ENCODE assay signal across 1 cellular context in genomic region chr6:20212392-20213111, GRCh38.
TF ChIP-seq lines count a peak whose summit lies in the region.

MBOAT1 (minus strand) TSS chr6:20212469; CDS start chr6:20212234, 235 bp downstream.

TF ChIP-seq in GM12878, 131 proteins besides CTCF, POLR2A, EP300 and RAD21 (continued from another document and continues in another):
- TF ChIP-seq RELB (IDR thresholded peaks at IDR 0.05; ENCODE audit: low read depth) (no peak), ELK1 (IDR thresholded peaks at IDR 0.05; ENCODE audit: low read depth, low read length) (no peak), JUNB (IDR thresholded peaks at IDR 0.05) (no peak), RAD51 (IDR thresholded peaks at IDR 0.05) (no peak), SUPT20H (IDR thresholded peaks at IDR 0.05; ENCODE audit: borderline replicate concordance, control insufficient read depth, low read depth, low read length) (no peak), CHD2 (IDR thresholded peaks at IDR 0.05; ENCODE audit: borderline replicate concordance, low read depth, low read length) (no peak), MYB (IDR thresholded peaks at IDR 0.05; ENCODE audit: borderline replicate concordance, low read depth, low read length) (no peak), TCF7 (IDR thresholded peaks at IDR 0.05; ENCODE audit: borderline replicate concordance) (no peak), ASH2L (IDR thresholded peaks at IDR 0.05; ENCODE audit: borderline replicate concordance, low read depth) (no peak), RFX5 (IDR thresholded peaks at IDR 0.05; ENCODE audit: low read depth, low read length) (no peak), FOXK2 (IDR thresholded peaks at IDR 0.05) (no peak), STAT1 (conservative IDR thresholded peaks at IDR 0.05) (no peak), TBL1XR1 (IDR thresholded peaks at IDR 0.05; ENCODE audit: low read depth, low read length) (no peak), SRF (IDR thresholded peaks at IDR 0.05; ENCODE audit: low read depth in 2 of 2, low read length in 2 of 2) (0 out of 4 replicates have a peak, but pooled peaks of 1 of the 2 experiments have one; percentile 9), CEBPZ (IDR thresholded peaks at IDR 0.05; ENCODE audit: low read depth, low read length) (no peak), WRNIP1 (IDR thresholded peaks at IDR 0.05; ENCODE audit: borderline replicate concordance, low read depth, low read length) (no peak), SP1 (IDR thresholded peaks at IDR 0.05; ENCODE audit: low read depth, low read length) (no peak), MXI1 (IDR thresholded peaks at IDR 0.05; ENCODE audit: low read depth, low read length) (no peak), ZBTB11 (CRISPR knock-in tag; IDR thresholded peaks at IDR 0.05) (no peak), EGR1 (IDR thresholded peaks at IDR 0.05; ENCODE audit: borderline replicate concordance in 1 of 2, low read depth in 2 of 2, low read length in 2 of 2) (0 out of 3 replicates have a peak, but pooled peaks of 1 of the 2 experiments have one; percentile 2), BCL11A (IDR thresholded peaks at IDR 0.05; ENCODE audit: low read depth, low read length) (no peak), NFYA (IDR thresholded peaks at IDR 0.05; ENCODE audit: borderline replicate concordance, low read depth, low read length) (no peak), SMAD1 (IDR thresholded peaks at IDR 0.05; ENCODE audit: low read depth, partially characterized antibody) (no peak), ZBTB4 (CRISPR knock-in tag; IDR thresholded peaks at IDR 0.05) (no peak), NFXL1 (IDR thresholded peaks at IDR 0.05; ENCODE audit: borderline replicate concordance) (no peak), RUNX3 (IDR thresholded peaks at IDR 0.05; ENCODE audit: low read length) (peak; percentile 48; the same call in 1 of the 2 replicates), GABPA (IDR thresholded peaks at IDR 0.05; ENCODE audit: low read depth) (0 out of 2 replicates have a peak, but pooled peaks have one; percentile 25)
- TF ChIP-seq, protein P1, sequence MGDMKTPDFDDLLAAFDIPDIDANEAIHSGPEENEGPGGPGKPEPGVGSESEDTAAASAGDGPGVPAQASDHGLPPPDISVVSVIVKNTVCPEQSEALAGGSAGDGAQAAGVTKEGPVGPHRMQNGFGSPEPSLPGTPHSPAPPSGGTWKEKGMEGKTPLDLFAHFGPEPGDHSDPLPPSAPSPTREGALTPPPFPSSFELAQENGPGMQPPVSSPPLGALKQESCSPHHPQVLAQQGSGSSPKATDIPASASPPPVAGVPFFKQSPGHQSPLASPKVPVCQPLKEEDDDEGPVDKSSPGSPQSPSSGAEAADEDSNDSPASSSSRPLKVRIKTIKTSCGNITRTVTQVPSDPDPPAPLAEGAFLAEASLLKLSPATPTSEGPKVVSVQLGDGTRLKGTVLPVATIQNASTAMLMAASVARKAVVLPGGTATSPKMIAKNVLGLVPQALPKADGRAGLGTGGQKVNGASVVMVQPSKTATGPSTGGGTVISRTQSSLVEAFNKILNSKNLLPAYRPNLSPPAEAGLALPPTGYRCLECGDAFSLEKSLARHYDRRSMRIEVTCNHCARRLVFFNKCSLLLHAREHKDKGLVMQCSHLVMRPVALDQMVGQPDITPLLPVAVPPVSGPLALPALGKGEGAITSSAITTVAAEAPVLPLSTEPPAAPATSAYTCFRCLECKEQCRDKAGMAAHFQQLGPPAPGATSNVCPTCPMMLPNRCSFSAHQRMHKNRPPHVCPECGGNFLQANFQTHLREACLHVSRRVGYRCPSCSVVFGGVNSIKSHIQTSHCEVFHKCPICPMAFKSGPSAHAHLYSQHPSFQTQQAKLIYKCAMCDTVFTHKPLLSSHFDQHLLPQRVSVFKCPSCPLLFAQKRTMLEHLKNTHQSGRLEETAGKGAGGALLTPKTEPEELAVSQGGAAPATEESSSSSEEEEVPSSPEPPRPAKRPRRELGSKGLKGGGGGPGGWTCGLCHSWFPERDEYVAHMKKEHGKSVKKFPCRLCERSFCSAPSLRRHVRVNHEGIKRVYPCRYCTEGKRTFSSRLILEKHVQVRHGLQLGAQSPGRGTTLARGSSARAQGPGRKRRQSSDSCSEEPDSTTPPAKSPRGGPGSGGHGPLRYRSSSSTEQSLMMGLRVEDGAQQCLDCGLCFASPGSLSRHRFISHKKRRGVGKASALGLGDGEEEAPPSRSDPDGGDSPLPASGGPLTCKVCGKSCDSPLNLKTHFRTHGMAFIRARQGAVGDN (IDR thresholded peaks at IDR 0.05): peak; percentile 43; the same call in 1 of the 2 replicates
- TF ChIP-seq, protein P2, sequence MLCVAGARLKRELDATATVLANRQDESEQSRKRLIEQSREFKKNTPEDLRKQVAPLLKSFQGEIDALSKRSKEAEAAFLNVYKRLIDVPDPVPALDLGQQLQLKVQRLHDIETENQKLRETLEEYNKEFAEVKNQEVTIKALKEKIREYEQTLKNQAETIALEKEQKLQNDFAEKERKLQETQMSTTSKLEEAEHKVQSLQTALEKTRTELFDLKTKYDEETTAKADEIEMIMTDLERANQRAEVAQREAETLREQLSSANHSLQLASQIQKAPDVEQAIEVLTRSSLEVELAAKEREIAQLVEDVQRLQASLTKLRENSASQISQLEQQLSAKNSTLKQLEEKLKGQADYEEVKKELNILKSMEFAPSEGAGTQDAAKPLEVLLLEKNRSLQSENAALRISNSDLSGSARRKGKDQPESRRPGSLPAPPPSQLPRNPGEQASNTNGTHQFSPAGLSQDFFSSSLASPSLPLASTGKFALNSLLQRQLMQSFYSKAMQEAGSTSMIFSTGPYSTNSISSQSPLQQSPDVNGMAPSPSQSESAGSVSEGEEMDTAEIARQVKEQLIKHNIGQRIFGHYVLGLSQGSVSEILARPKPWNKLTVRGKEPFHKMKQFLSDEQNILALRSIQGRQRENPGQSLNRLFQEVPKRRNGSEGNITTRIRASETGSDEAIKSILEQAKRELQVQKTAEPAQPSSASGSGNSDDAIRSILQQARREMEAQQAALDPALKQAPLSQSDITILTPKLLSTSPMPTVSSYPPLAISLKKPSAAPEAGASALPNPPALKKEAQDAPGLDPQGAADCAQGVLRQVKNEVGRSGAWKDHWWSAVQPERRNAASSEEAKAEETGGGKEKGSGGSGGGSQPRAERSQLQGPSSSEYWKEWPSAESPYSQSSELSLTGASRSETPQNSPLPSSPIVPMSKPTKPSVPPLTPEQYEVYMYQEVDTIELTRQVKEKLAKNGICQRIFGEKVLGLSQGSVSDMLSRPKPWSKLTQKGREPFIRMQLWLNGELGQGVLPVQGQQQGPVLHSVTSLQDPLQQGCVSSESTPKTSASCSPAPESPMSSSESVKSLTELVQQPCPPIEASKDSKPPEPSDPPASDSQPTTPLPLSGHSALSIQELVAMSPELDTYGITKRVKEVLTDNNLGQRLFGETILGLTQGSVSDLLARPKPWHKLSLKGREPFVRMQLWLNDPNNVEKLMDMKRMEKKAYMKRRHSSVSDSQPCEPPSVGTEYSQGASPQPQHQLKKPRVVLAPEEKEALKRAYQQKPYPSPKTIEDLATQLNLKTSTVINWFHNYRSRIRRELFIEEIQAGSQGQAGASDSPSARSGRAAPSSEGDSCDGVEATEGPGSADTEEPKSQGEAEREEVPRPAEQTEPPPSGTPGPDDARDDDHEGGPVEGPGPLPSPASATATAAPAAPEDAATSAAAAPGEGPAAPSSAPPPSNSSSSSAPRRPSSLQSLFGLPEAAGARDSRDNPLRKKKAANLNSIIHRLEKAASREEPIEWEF (IDR thresholded peaks at IDR 0.05; ENCODE audit: insufficient replicate concordance, low read depth, low read length): no peak
- TF ChIP-seq, protein P3, sequence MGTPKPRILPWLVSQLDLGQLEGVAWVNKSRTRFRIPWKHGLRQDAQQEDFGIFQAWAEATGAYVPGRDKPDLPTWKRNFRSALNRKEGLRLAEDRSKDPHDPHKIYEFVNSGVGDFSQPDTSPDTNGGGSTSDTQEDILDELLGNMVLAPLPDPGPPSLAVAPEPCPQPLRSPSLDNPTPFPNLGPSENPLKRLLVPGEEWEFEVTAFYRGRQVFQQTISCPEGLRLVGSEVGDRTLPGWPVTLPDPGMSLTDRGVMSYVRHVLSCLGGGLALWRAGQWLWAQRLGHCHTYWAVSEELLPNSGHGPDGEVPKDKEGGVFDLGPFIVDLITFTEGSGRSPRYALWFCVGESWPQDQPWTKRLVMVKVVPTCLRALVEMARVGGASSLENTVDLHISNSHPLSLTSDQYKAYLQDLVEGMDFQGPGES (IDR thresholded peaks at IDR 0.05): no peak
